ENCODE assay signal across 8 cellular contexts in genomic region chrX:54529559-54530357, GRCh38. TPM values are rescaled to one million over a fixed set of nuclear protein-coding genes. Genes with fewer than 3 reads are reported as not detected.
DNase-seq lines count a peak whose midpoint lies in the region; ATAC-seq and TF ChIP-seq lines count a peak whose summit lies in the region.

Gene GNL3L (plus strand): TSS chrX:54530219. CDS start chrX:54532567, 2,348 bp downstream.

- no peak for TF ChIP-seq CTCF in PC-9 (conservative IDR thresholded peaks at IDR 0.05)

- DNase-seq in DMS153 (lab: John Stamatoyannopoulos, UW) (peak; percentile 49), KBM-7 (peak; percentile 98), PC-9 (peak; percentile 74 to 87)
- DNase-seq in activated T-cell treated with anti-CD3 and anti-CD28 coated beads, Interleukin-2, amount 50 U/mL, for 1 hour = peak; percentile 83
- peak; percentile 57 to 64 for DNase-seq in stimulated activated CD8-positive, alpha-beta memory T cell treated with anti-CD3 and anti-CD28 coated beads, Interleukin-7, amount 100 ng/mL, for 1 hour (ENCODE audit: low read depth in 2 of 2)

- TSS peak; percentile 92 for BruUV-seq in PC-9 (replicated peaks; lab: Mats Ljungman, UMichigan)

- H3K79me2 ChIP-seq in PC-9 (ENCODE audit: low read depth) = peaks cover 45% of the 10 kb centered on the region

- peak; percentile 88 for ATAC-seq in GM21717 (IDR thresholded peaks at IDR 0.05; ENCODE audit: unreplicated experiment)

- peak within 1 kb of the TSS; percentile 84 for H3K4me2 ChIP-seq in PC-9

- CTCF ChIA-PET in PC-9 (lab: Charles Lee) = no interaction called here

- peaks cover 10% of the 10 kb centered on the region; the same call in 1 of the 2 replicates for H3K4me1 ChIP-seq in PC-9 (replicated peaks; ENCODE audit: insufficient read depth)
- H3K4me1 ChIP-seq in esophagus (ENCODE audit: control insufficient read depth in 2 of 2, insufficient read depth in 2 of 2, low read length in 1 of 2) = peaks cover 0 to 2% of the 10 kb centered on the region in 2 donors
- peaks cover 10% of the 10 kb centered on the region for H3K4me1 ChIP-seq in muscle layer of colon (ENCODE audit: insufficient read depth, low read length)

- H3K4me3 ChIP-seq in PC-9 = peak within 1 kb of the TSS; percentile 93
- peak within 1 kb of the TSS; percentile 57 to 77 for H3K4me3 ChIP-seq in esophagus (ENCODE audit: low read depth in 1 of 2, low read length in 2 of 2)
- peak within 1 kb of the TSS; percentile 40 to 68 for H3K4me3 ChIP-seq in muscle layer of colon (ENCODE audit: low read depth in 1 of 2, low read length in 2 of 2)

- 3 to 45% methylated on average over 36 to 37 of the region's 50 CpGs for WGBS in esophagus, 2 donors

- H3K9me3 ChIP-seq in PC-9 (ENCODE audit: insufficient read depth, low read depth) = no peaks in the 10 kb centered on the region
- no peaks in the 10 kb centered on the region for H3K9me3 ChIP-seq in esophagus (ENCODE audit: control insufficient read depth in 2 of 2, insufficient read depth in 1 of 2, low read depth in 1 of 2, low read length in 1 of 2)
- H3K9me3 ChIP-seq in muscle layer of colon (ENCODE audit: low read length) = no peaks in the 10 kb centered on the region

- no peaks in the 10 kb centered on the region for H3F3A ChIP-seq in PC-9 (ENCODE audit: insufficient read depth, low read depth)

- peak within 1 kb of the TSS; percentile 84 for H3K27ac ChIP-seq in PC-9
- peak within 1 kb of the TSS; percentile 82 to 89 for H3K27ac ChIP-seq in esophagus (ENCODE audit: low read depth in 2 of 2, low read length in 1 of 2)
- H3K27ac ChIP-seq in muscle layer of colon (ENCODE audit: low read depth, low read length) = peak within 1 kb of the TSS; percentile 48

- 0 out of 2 replicates have a peak, but pooled peaks cover 3% of the 10 kb centered on the region for H4K20me1 ChIP-seq in PC-9 (ENCODE audit: insufficient read depth)

- peaks cover 13% of the 10 kb centered on the region; the same call in 1 of the 2 replicates for H3K36me3 ChIP-seq in PC-9 (ENCODE audit: low read depth)
- no peaks in the 10 kb centered on the region for H3K36me3 ChIP-seq in esophagus (ENCODE audit: control insufficient read depth in 2 of 2, insufficient read depth in 2 of 2, low read length in 1 of 2)
- no peaks in the 10 kb centered on the region for H3K36me3 ChIP-seq in muscle layer of colon (ENCODE audit: insufficient read depth, low read length)

- intact Hi-C loops in PC-9 (cut with micrococcal nuclease; ENCODE audit: unreplicated experiment) = loop anchor here (1.0 to 5.0 kb wide), 2 partner anchors 87 to 110 kb away; partner anchors contain the start of gene TSR2

- H3K9ac ChIP-seq in muscle layer of colon (ENCODE audit: low read length) = peak within 1 kb of the TSS; percentile 72

- no peaks in the 10 kb centered on the region for H3K9me2 ChIP-seq in PC-9 (ENCODE audit: insufficient read depth)

- H3K27me3 ChIP-seq in PC-9 (ENCODE audit: insufficient read depth, low read depth) (no peaks in the 10 kb centered on the region), esophagus (ENCODE audit: control insufficient read depth in 1 of 2, insufficient read depth in 2 of 2, low read length in 2 of 2) (no peaks in the 10 kb centered on the region), muscle layer of colon (ENCODE audit: control insufficient read depth in 1 of 2, insufficient read depth in 2 of 2, low read length in 2 of 2) (no peaks in the 10 kb centered on the region)

- H2AFZ ChIP-seq in PC-9 = peak within 1 kb of the TSS; percentile 90

- POLR2A ChIA-PET in PC-9 (lab: Charles Lee; ENCODE audit: unreplicated experiment) = interaction anchor here (0.6 to 1.0 kb wide), 4 partner anchors 83 to 1083 kb away, joined by 3 to 8 read pairs (median 6); no protein-coding TSS in a partner anchor

- in situ Hi-C loops in KBM-7 (cut with MboI; ENCODE audit: low pct_unique_long_range_greater_than_20kb, low sequenced_read_pairs) = no loop called here

RNA-seq across cellular contexts. Expression of gene GNL3L, which starts in this region (rescaled TPM):
- 61.4 and 77.4 TPM in 2 replicates for total RNA-seq in PC-9 (2021)
- 1 to 10 TPM; 3.6 to 6.9 TPM for polyA plus RNA-seq in esophagus

Comparison
In these comparisons a context has a peak if more than half of its experiments do, and no peak if none do; other contexts are left out.
1. Peak in every context shown above with its lines: DNase-seq, ATAC-seq, H3K4me3 ChIP-seq and H3K27ac ChIP-seq.